ENCODE assay signal across 13 cellular contexts in genomic region chr6:152634773-152635172, GRCh38. TPM values are rescaled to one million over a fixed set of nuclear protein-coding genes. Genes with fewer than 3 reads are reported as not detected.
A peak's percentile ranks its signal among the peaks of the same experiment; 100 is the strongest.
DNase-seq lines count a peak whose midpoint lies in the region; ATAC-seq, FAIRE-seq and TF ChIP-seq lines count a peak whose summit lies in the region.
"Had no signal": no experiment of that assay in that cellular context is flagged by ENCODE, and none has a peak within 500 bp of the region (broad histone marks: within the 10 kb centered on the region; RNA-seq: fewer than 3 reads in every experiment).

No MANE protein-coding gene starts in this region.

- TF ChIP-seq EP300 in transverse colon (IDR thresholded peaks at IDR 0.05; ENCODE audit: low read depth), result no peak

- H3K27me3 Mint-ChIP-seq in activated CD4-positive, alpha-beta T cell treated with anti-CD3 and anti-CD28 coated beads, Interleukin-2, amount 10 ng/mL, durations not matched to agents 7 days and 5 days, result peaks cover 48% of the 10 kb centered on the region

- no peak for FAIRE-seq in small intestine (lab: Jason Lieb, UNC)
- FAIRE-seq: urothelium cell line had no signal

- H3K4me3 ChIP-seq in MM.1S (ENCODE audit: low read length), result no peak overlapping the region
- no peak overlapping the region for H3K4me3 ChIP-seq in transverse colon
- H3K4me3 ChIP-seq in small intestine (ENCODE audit: low read depth in 1 of 2, low read length in 2 of 2), result no peak overlapping the region
- H3K4me3 ChIP-seq: hepatocyte had no signal

- H3F3A ChIP-seq in MM.1S (ENCODE audit: insufficient read depth, low read length), result no peaks in the 10 kb centered on the region

- no peaks in the 10 kb centered on the region for H3K9me3 ChIP-seq in MM.1S (replicated peaks; ENCODE audit: insufficient read depth, low read length)
- no peaks in the 10 kb centered on the region for H3K9me3 ChIP-seq in transverse colon
- no peaks in the 10 kb centered on the region for H3K9me3 ChIP-seq in small intestine (ENCODE audit: control insufficient read depth, low read depth)

- 48 to 80% methylated on average over 1 to 3 of the region's 3 CpGs for WGBS in transverse colon (ENCODE audit: low coverage in 1 of 2), 2 donors
- WGBS in small intestine, 3 donors, result 50 to 64% (median 57%) methylated on average over 3 of the region's 3 CpGs

- peak; percentile 67 for ATAC-seq in GM21717 (IDR thresholded peaks at IDR 0.05; ENCODE audit: unreplicated experiment)

- TF ChIP-seq POLR2A in transverse colon (IDR thresholded peaks at IDR 0.05), result no peak

- H3K36me3 ChIP-seq in MM.1S (replicated peaks; ENCODE audit: insufficient read depth, low read length) (no peaks in the 10 kb centered on the region), transverse colon (no peaks in the 10 kb centered on the region), small intestine (ENCODE audit: control insufficient read depth in 2 of 2, insufficient read depth in 2 of 2, low read length in 2 of 2) (no peaks in the 10 kb centered on the region)

- H2AFZ ChIP-seq in MM.1S (ENCODE audit: low read length), result no peak overlapping the region
- H2AFZ ChIP-seq: hepatocyte had no signal

- H3K9me2 ChIP-seq in MM.1S (replicated peaks; ENCODE audit: insufficient read depth, low read length), result no peaks in the 10 kb centered on the region

- no peak overlapping the region for H3K4me3 Mint-ChIP-seq in activated CD4-positive, alpha-beta T cell treated with anti-CD3 and anti-CD28 coated beads, Interleukin-2, amount 10 ng/mL, durations not matched to agents 7 days and 5 days

- H3K4me1 Mint-ChIP-seq in activated CD4-positive, alpha-beta T cell treated with anti-CD3 and anti-CD28 coated beads, Interleukin-2, amount 10 ng/mL, durations not matched to agents 7 days and 5 days, result peaks cover 15% of the 10 kb centered on the region

- in situ Hi-C loops in transverse colon (cut with MboI; ENCODE audit: low pct_ligation_motif_present in 1 of 4, low pct_unique_long_range_greater_than_20kb in 1 of 4, low sequenced_read_pairs in 3 of 4), result no loop called here

- H3K27ac Mint-ChIP-seq in activated CD4-positive, alpha-beta T cell treated with anti-CD3 and anti-CD28 coated beads, Interleukin-2, amount 10 ng/mL, durations not matched to agents 7 days and 5 days, result no peak overlapping the region

- H4K20me1 ChIP-seq in MM.1S (ENCODE audit: insufficient read depth, low read length), result no peaks in the 10 kb centered on the region

- H3K4me1 ChIP-seq in MM.1S (ENCODE audit: low read length), result no peaks in the 10 kb centered on the region
- peaks cover 0 to 13% (median 0%) of the 10 kb centered on the region in 4 donors for H3K4me1 ChIP-seq in transverse colon
- H3K4me1 ChIP-seq in small intestine (ENCODE audit: control insufficient read depth in 2 of 2, insufficient read depth in 1 of 2, low read depth in 1 of 2, low read length in 1 of 2), result no peaks in the 10 kb centered on the region

- DNase-seq in activated CD4-positive, alpha-beta T cell treated with anti-CD3 and anti-CD28 coated beads, Interleukin-2, amount 10 ng/mL, durations not matched to agents 7 days and 5 days, result peak; percentile 21
- no peak for DNase-seq in activated CD4-positive, alpha-beta T cell treated with anti-CD3 and anti-CD28 coated beads, Interleukin-2, amount 50 U/mL, for 1 hour
- peak; percentile 33 for DNase-seq in MM.1S
- DNase-seq in putamen (ENCODE audit: low spot score), result peak; percentile 19
- no peak for DNase-seq in transverse colon
- no peak for DNase-seq in cortex of kidney (lab: John Stamatoyannopoulos, UW)
- no peak for DNase-seq in small intestine
- DNase-seq: activated effector memory CD4-positive, alpha-beta T cell treated with anti-CD3 and anti-CD28 coated beads, Interleukin-2, amount 50 U/mL, for 16 hours; GF-D8; stimulated activated CD4-positive, alpha-beta T cell treated with anti-CD3 and anti-CD28 coated beads, Interleukin-2, amount 100 ng/mL, for 24 hours had no signal

- CTCF ChIA-PET in activated CD4-positive, alpha-beta T cell treated with anti-CD3 and anti-CD28 coated beads, Interleukin-2, amount 10 ng/mL, durations not matched to agents 7 days and 5 days (lab: Charles Lee), result no interaction called here

- H3K27me3 ChIP-seq in MM.1S (replicated peaks; ENCODE audit: insufficient read depth, low read length) (no peaks in the 10 kb centered on the region), transverse colon (peaks cover 32% of the 10 kb centered on the region), small intestine (ENCODE audit: control insufficient read depth in 2 of 2, insufficient read depth in 2 of 2, low read length in 2 of 2) (peaks cover 5% of the 10 kb centered on the region in 2 donors)

- peaks cover 2% of the 10 kb centered on the region for H3K36me3 Mint-ChIP-seq in activated CD4-positive, alpha-beta T cell treated with anti-CD3 and anti-CD28 coated beads, Interleukin-2, amount 10 ng/mL, durations not matched to agents 7 days and 5 days (ENCODE audit: low read depth)

- H3K27ac ChIP-seq in MM.1S (ENCODE audit: low read length), result no peak overlapping the region
- no peak overlapping the region for H3K27ac ChIP-seq in transverse colon
- H3K27ac ChIP-seq in small intestine (ENCODE audit: low read depth in 1 of 2, low read length in 1 of 2), result no peak overlapping the region
- H3K27ac ChIP-seq: hepatocyte had no signal

- intact Hi-C loops in transverse colon (cut with DNase I; ENCODE audit: low total_unique reads), result no loop called here

- no peak overlapping the region for H3K4me2 ChIP-seq in MM.1S (ENCODE audit: low read depth, low read length)

- POLR2A ChIA-PET in activated CD4-positive, alpha-beta T cell treated with anti-CD3 and anti-CD28 coated beads, Interleukin-2, amount 10 ng/mL, durations not matched to agents 7 days and 5 days (lab: Charles Lee), result no interaction called here

- H3K9ac ChIP-seq in MM.1S (ENCODE audit: low read length), result no peak overlapping the region

- no peaks in the 10 kb centered on the region for H3K79me2 ChIP-seq in MM.1S (ENCODE audit: low read length)
- H3K79me2 ChIP-seq: hepatocyte had no signal

- TF ChIP-seq CTCF in MM.1S (IDR thresholded peaks at IDR 0.05; ENCODE audit: low read length), result no peak
- no peak for TF ChIP-seq CTCF in transverse colon (IDR thresholded peaks at IDR 0.05)

- H3K9me3 Mint-ChIP-seq in activated CD4-positive, alpha-beta T cell treated with anti-CD3 and anti-CD28 coated beads, Interleukin-2, amount 10 ng/mL, durations not matched to agents 7 days and 5 days, result no peaks in the 10 kb centered on the region

RNA-seq across cellular contexts. Expression of gene SYNE1, which starts 2.4 kb away (rescaled TPM):
- 10 to 100 TPM; 98.4 to 99.3 TPM for total RNA-seq in activated CD4-positive, alpha-beta T cell treated with anti-CD3 and anti-CD28 coated beads, Interleukin-2, amount 10 ng/mL, durations not matched to agents 7 days and 5 days
- 10 to 100 TPM; 31.4 to 87.2 (median 59.7) TPM for total RNA-seq in transverse colon
- 10 to 100 TPM in 1 of 3 donors, 1 to 10 TPM in 2; 4.0 to 13.5 (median 4.6) TPM for polyA plus RNA-seq in small intestine

Comparison
In these comparisons a context has a peak if more than half of its experiments do, and no peak if none do; other contexts are left out.
1. DNase-seq: peak in activated CD4-positive, alpha-beta T cell treated with anti-CD3 and anti-CD28 coated beads, Interleukin-2, amount 10 ng/mL, durations not matched to agents 7 days and 5 days (single experiment), MM.1S (single experiment) and putamen (single experiment); none in activated CD4-positive, alpha-beta T cell treated with anti-CD3 and anti-CD28 coated beads, Interleukin-2, amount 50 U/mL, for 1 hour (single experiment), transverse colon (single experiment), cortex of kidney (single experiment) and small intestine (single experiment).